In genomic region chr10:24737001-24737400, GRCh38 we compare ENCODE assay signal across 25 cellular contexts.
"Had no signal": no experiment of that assay in that cellular context is flagged by ENCODE, and none has a peak within 500 bp of the region (broad histone marks: within the 10 kb centered on the region; RNA-seq: fewer than 3 reads in every experiment).

No MANE protein-coding gene starts in this region.

- H3K9me3 Mint-ChIP-seq: stimulated activated naive B cell treated with anti-CD40 and anti-IgM and Interleukin-4, amounts not matched to agents 10 μg/mL and 1 μg/mL and 100 μg/mL, for 72 hours; T-helper 2 cell treated with Interferon-gamma antibody and Interleukin-4, amounts not matched to agents 5 μg/mL and 100 μg/mL, for 36 hours had no signal

- H3K4me3 ChIP-seq: heart right ventricle, lower lobe of right lung, right atrium auricular region, stomach, thyroid gland, upper lobe of left lung, vagina had no signal

- H3K36me3 ChIP-seq: brain microvascular endothelial cell, heart right ventricle, lower lobe of right lung, right atrium auricular region, stomach, thyroid gland, upper lobe of left lung, vagina had no signal

- H3K27ac Mint-ChIP-seq: activated naive CD4-positive, alpha-beta T cell treated with anti-CD3 and anti-CD28 coated beads for 36 hours; activated naive CD8-positive, alpha-beta T cell treated with anti-CD3 and anti-CD28 coated beads for 36 hours; activated T-cell treated with anti-CD3 and anti-CD28 coated beads, Interleukin-2, amount 50 U/mL, for 72 hours; stimulated activated naive B cell treated with anti-CD40 and anti-IgM and Interleukin-4, amounts not matched to agents 10 μg/mL and 1 μg/mL and 100 μg/mL, for 72 hours; T-helper 2 cell treated with Interferon-gamma antibody and Interleukin-4, amounts not matched to agents 5 μg/mL and 100 μg/mL, for 36 hours had no signal

- ATAC-seq: activated T-cell treated with anti-CD3 and anti-CD28 coated beads, Interleukin-2, amount 50 U/mL, for 72 hours; heart right ventricle; left lobe of liver; lower lobe of right lung; stimulated activated naive B cell treated with anti-CD40 and anti-IgM and Interleukin-4, amounts not matched to agents 10 μg/mL and 1 μg/mL and 100 μg/mL, for 72 hours had no signal

- DNase-seq: activated CD4-positive, alpha-beta T cell treated with anti-CD3 and anti-CD28 coated beads for 4 hours; activated CD4-positive, alpha-beta T cell treated with anti-CD3 and anti-CD28 coated beads, Interleukin-2, amount 50 U/mL, for 4 hours; activated naive CD4-positive, alpha-beta T cell treated with anti-CD3 and anti-CD28 coated beads for 36 hours; activated naive CD8-positive, alpha-beta T cell treated with anti-CD3 and anti-CD28 coated beads for 36 hours; activated T-cell treated with anti-CD3 and anti-CD28 coated beads for 4 hours; activated T-cell treated with anti-CD3 and anti-CD28 coated beads, Interleukin-2, amount 50 U/mL, for 72 hours; amniotic stem cell; brain microvascular endothelial cell; cortex of kidney; foreskin melanocyte; heart right ventricle; kidney glomerular epithelial cell; lower lobe of right lung; mesenchymal stem cell; occipital lobe; stimulated activated CD4-positive, alpha-beta T cell treated with anti-CD3 and anti-CD28 coated beads, Interleukin-15, amount 100 ng/mL, for 24 hours; stimulated activated CD4-positive, alpha-beta T cell treated with anti-CD3 and anti-CD28 coated beads, Interleukin-2, amount 100 ng/mL, for 24 hours; stimulated activated naive B cell treated with anti-CD40 and anti-IgM and Interleukin-4, amounts not matched to agents 10 μg/mL and 1 μg/mL and 100 μg/mL, for 72 hours; stomach; thyroid gland; upper lobe of left lung had no signal

- H3K4me1 ChIP-seq: heart right ventricle, lower lobe of right lung, right atrium auricular region, stomach, thyroid gland, upper lobe of left lung, vagina had no signal

- H3K27me3 Mint-ChIP-seq: activated naive CD8-positive, alpha-beta T cell treated with anti-CD3 and anti-CD28 coated beads for 36 hours had no signal

- H3K36me3 Mint-ChIP-seq: activated naive CD8-positive, alpha-beta T cell treated with anti-CD3 and anti-CD28 coated beads for 36 hours; stimulated activated naive B cell treated with anti-CD40 and anti-IgM and Interleukin-4, amounts not matched to agents 10 μg/mL and 1 μg/mL and 100 μg/mL, for 72 hours had no signal

- H3K4me1 Mint-ChIP-seq: activated naive CD8-positive, alpha-beta T cell treated with anti-CD3 and anti-CD28 coated beads for 36 hours; stimulated activated naive B cell treated with anti-CD40 and anti-IgM and Interleukin-4, amounts not matched to agents 10 μg/mL and 1 μg/mL and 100 μg/mL, for 72 hours had no signal

- H3K4me3 Mint-ChIP-seq: activated naive CD4-positive, alpha-beta T cell treated with anti-CD3 and anti-CD28 coated beads for 36 hours; activated naive CD8-positive, alpha-beta T cell treated with anti-CD3 and anti-CD28 coated beads for 36 hours; activated T-cell treated with anti-CD3 and anti-CD28 coated beads, Interleukin-2, amount 50 U/mL, for 72 hours; stimulated activated naive B cell treated with anti-CD40 and anti-IgM and Interleukin-4, amounts not matched to agents 10 μg/mL and 1 μg/mL and 100 μg/mL, for 72 hours; T-helper 2 cell treated with Interferon-gamma antibody and Interleukin-4, amounts not matched to agents 5 μg/mL and 100 μg/mL, for 36 hours had no signal

- H3K27ac ChIP-seq: brain microvascular endothelial cell, heart right ventricle, lower lobe of right lung, right atrium auricular region, stomach, thyroid gland, upper lobe of left lung, vagina had no signal

- H3K27me3 ChIP-seq: brain microvascular endothelial cell, heart right ventricle, right atrium auricular region, stomach, thyroid gland, upper lobe of left lung, vagina had no signal

- H3K9me3 ChIP-seq: lower lobe of right lung, stomach, thyroid gland, upper lobe of left lung, vagina had no signal
